In the genomic region with DNA sequence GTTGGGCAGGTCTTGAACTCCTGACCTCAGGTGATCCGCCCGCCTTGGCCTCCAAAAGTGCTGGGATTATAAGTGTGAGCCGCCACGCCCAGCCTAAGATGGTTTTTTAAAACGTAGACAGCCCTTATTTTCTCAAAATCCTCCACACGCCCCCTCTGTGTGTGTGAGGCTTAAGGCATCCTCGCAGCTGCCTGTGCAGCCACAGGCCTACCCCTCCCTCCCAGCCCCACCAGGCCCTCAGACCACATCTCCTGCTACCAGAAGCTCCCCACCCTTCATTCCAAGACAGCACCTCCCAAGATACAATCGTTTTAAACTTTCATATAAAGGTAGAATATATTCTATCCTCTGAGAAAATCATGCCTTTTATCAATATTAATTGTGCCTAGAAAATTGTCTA, we compare ENCODE assay signal across 20 cellular contexts. TPM values are rescaled to one million over a fixed set of nuclear protein-coding genes. Genes with fewer than 3 reads are reported as not detected.
A peak's percentile ranks its signal among the peaks of the same experiment; 100 is the strongest.
DNase-seq lines count a peak whose midpoint lies in the region; ATAC-seq and TF ChIP-seq lines count a peak whose summit lies in the region.
"Had no signal": no experiment of that assay in that cellular context is flagged by ENCODE, and none has a peak within 500 bp of the region (broad histone marks: within the 10 kb centered on the region; RNA-seq: fewer than 3 reads in every experiment).

No MANE protein-coding gene starts in this region.

- no peak overlapping the region for H3K9ac ChIP-seq in endodermal cell (ENCODE audit: extremely low read depth, low read length, poor library complexity, severe bottlenecking)
- H3K9ac ChIP-seq: GM23248 had no signal

- H3K27me3 ChIP-seq in left ventricle myocardium inferior (ENCODE audit: low read depth) (no peaks in the 10 kb centered on the region), endodermal cell (ENCODE audit: control insufficient read depth, insufficient read depth, low read length, poor library complexity, severe bottlenecking) (no peaks in the 10 kb centered on the region)

- peaks cover 1% of the 10 kb centered on the region for H3K4me1 Mint-ChIP-seq in endodermal cell
- H3K4me1 Mint-ChIP-seq: CD4-positive, alpha-beta memory T cell had no signal

- intact Hi-C loops in Right ventricle myocardium superior (cut with DNase I), result no loop called here
- intact Hi-C loops in left ventricle myocardium inferior (cut with micrococcal nuclease), result no loop called here
- intact Hi-C loops in posterior vena cava (cut with DNase I), result no loop called here

- H3K27ac ChIP-seq in left ventricle myocardium inferior (replicated peaks) (no peak overlapping the region), endodermal cell (ENCODE audit: low read depth, low read length) (no peak overlapping the region)
- H3K27ac ChIP-seq: A549, GM23248 had no signal

- H3K27ac Mint-ChIP-seq in endodermal cell, result no peak overlapping the region

- H3K9me3 Mint-ChIP-seq in endodermal cell, result no peaks in the 10 kb centered on the region
- H3K9me3 Mint-ChIP-seq: CD4-positive, alpha-beta memory T cell had no signal

- DNase-seq in Right ventricle myocardium superior (peak; percentile 31), left ventricle myocardium inferior (no peak), endodermal cell (peak; percentile 7), myocyte (ENCODE audit: low read depth) (peak; percentile 41), posterior vena cava (ENCODE audit: low spot score) (peak; percentile 59), pons (ENCODE audit: low spot score) (no peak), inferior parietal cortex (ENCODE audit: extremely low spot score) (no peak), COLO829 (ENCODE audit: low spot score) (no peak)
- DNase-seq: 8988T; C1 segment of cervical spinal cord; Caco-2; CD4-positive, alpha-beta memory T cell; DMS153; DND-41; GDM1; GM23248; H7; HCEC 1CT had no signal

- TF ChIP-seq CTCF in left ventricle myocardium inferior (IDR thresholded peaks at IDR 0.05; ENCODE audit: borderline replicate concordance) (no peak), endodermal cell (conservative IDR thresholded peaks at IDR 0.05) (no peak)

- H3K4me1 ChIP-seq in left ventricle myocardium inferior, result no peaks in the 10 kb centered on the region
- H3K4me1 ChIP-seq in endodermal cell (ENCODE audit: control insufficient read depth, insufficient read depth, low read length), result peaks cover 3% of the 10 kb centered on the region
- H3K4me1 ChIP-seq: Caco-2 had no signal

- no peaks in the 10 kb centered on the region for H3K9me3 ChIP-seq in left ventricle myocardium inferior (replicated peaks)
- H3K9me3 ChIP-seq in endodermal cell (ENCODE audit: control insufficient read depth, low read length), result no peaks in the 10 kb centered on the region
- H3K9me3 ChIP-seq: A549, Caco-2 had no signal

- H3K36me3 ChIP-seq in left ventricle myocardium inferior, result no peaks in the 10 kb centered on the region
- no peaks in the 10 kb centered on the region for H3K36me3 ChIP-seq in endodermal cell (ENCODE audit: control insufficient read depth, insufficient read depth, low read length)

- no peaks in the 10 kb centered on the region for H3K36me3 Mint-ChIP-seq in endodermal cell (ENCODE audit: low read depth)
- H3K36me3 Mint-ChIP-seq: CD4-positive, alpha-beta memory T cell had no signal

- 91 to 100% methylated on average over 4 to 7 of the region's 8 CpGs for WGBS in endodermal cell (ENCODE audit: insufficient coverage in 1 of 2, insufficient read length in 1 of 2), 2 experiments

- H3K4me3 ChIP-seq in left ventricle myocardium inferior (no peak overlapping the region), endodermal cell (ENCODE audit: low read length) (no peak overlapping the region)
- H3K4me3 ChIP-seq: A549, GM12878, GM23248 had no signal

- no peak for ATAC-seq in Right ventricle myocardium superior (ENCODE audit: poor library complexity)
- ATAC-seq: A549, GM12878 had no signal

- no peak overlapping the region for H3K4me3 Mint-ChIP-seq in endodermal cell
- H3K4me3 Mint-ChIP-seq: CD4-positive, alpha-beta memory T cell had no signal

- no peaks in the 10 kb centered on the region for H3K27me3 Mint-ChIP-seq in endodermal cell (ENCODE audit: insufficient read depth)
- H3K27me3 Mint-ChIP-seq: CD4-positive, alpha-beta memory T cell had no signal

RNA-seq across cellular contexts. Expression of a gene that starts 4.8 kb away (rescaled TPM):
- total RNA-seq in Right ventricle myocardium superior (0.35 TPM), left ventricle myocardium inferior (0.80 TPM), endodermal cell (1 to 10 TPM; 8.1 to 8.5 TPM), myocyte (0.45 TPM in 1 of 2 replicates, not detected in the other), posterior vena cava (under 1 TPM; 0.32 to 0.95 TPM)
- polyA plus RNA-seq in endodermal cell (2013, experiment 1 of 2), result 1.3 TPM
- 2.0 TPM for polyA plus RNA-seq in endodermal cell (2013, experiment 2 of 2)
- polyA plus RNA-seq in myocyte (2012), result 1.2 TPM

RNA-seq across cellular contexts. Expression of a gene that starts 43.0 kb away (rescaled TPM):
- total RNA-seq in Right ventricle myocardium superior (66.0 TPM), left ventricle myocardium inferior (61.5 TPM), endodermal cell (10 to 100 TPM; 48.5 to 52.7 TPM), myocyte (86.1 and 94.3 TPM in 2 replicates), posterior vena cava (10 to 100 TPM; 49.3 to 53.0 TPM)
- 54.8 TPM for polyA plus RNA-seq in endodermal cell (2013, experiment 1 of 2)
- 59.1 TPM for polyA plus RNA-seq in endodermal cell (2013, experiment 2 of 2)
- 113 TPM for polyA plus RNA-seq in myocyte (2012)

RNA-seq across cellular contexts. Expression of a gene that starts 44.0 kb away (rescaled TPM):
- 3.2 TPM for total RNA-seq in Right ventricle myocardium superior
- 3.4 TPM for total RNA-seq in left ventricle myocardium inferior
- total RNA-seq in endodermal cell, result 10 to 100 TPM; 76.5 to 94.5 TPM
- polyA plus RNA-seq in endodermal cell (2013, experiment 1 of 2), result 24.8 TPM
- 21.1 TPM for polyA plus RNA-seq in endodermal cell (2013, experiment 2 of 2)
- total RNA-seq in myocyte, result 0.45 and 1.9 TPM in 2 replicates
- polyA plus RNA-seq in myocyte (2012), result 1.6 TPM
- total RNA-seq in posterior vena cava, result 1 to 10 TPM; 2.3 to 4.4 TPM

Comparison
In these comparisons a context has a peak if more than half of its experiments do, and no peak if none do; other contexts are left out.
1. DNase-seq: peak in Right ventricle myocardium superior (single experiment), endodermal cell (single experiment), myocyte (single experiment) and posterior vena cava (single experiment); none in left ventricle myocardium inferior (single experiment), pons (single experiment), inferior parietal cortex (single experiment) and COLO829 (single experiment).
2. RNA of a gene that starts 44.0 kb away (total RNA-seq): 76.5 to 94.5 TPM in endodermal cell; 2.3 to 4.4 TPM in posterior vena cava, 3.4 TPM in left ventricle myocardium inferior (single experiment), 3.2 TPM in Right ventricle myocardium superior (single experiment) and 0.45 to 1.9 TPM in myocyte; every median in the first group is over 10 times any median in the second.